8 cellular contexts compared by ENCODE assay signal in the genomic region with DNA sequence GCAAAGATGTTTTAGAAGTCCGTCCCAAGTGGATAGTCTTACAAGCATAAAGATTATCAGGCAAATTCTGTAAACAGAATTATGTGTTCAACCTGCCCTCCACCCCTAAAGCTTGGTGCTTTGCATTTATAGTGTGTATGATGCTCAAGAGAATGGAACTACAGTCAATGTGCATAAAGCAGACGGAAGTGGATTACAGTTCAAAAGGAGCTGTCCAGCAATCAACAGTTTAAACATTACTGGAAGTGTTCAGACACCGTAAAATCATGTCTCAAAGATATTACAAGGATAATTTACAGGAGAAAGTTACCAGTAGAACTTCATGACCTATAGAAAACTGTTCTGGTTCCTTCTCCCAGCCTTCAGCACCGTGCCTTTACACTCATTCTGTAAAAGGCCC. TPM values are rescaled to one million over a fixed set of nuclear protein-coding genes. Genes with fewer than 3 reads are reported as not detected.
DNase-seq lines count a peak whose midpoint lies in the region; ATAC-seq, FAIRE-seq and TF ChIP-seq lines count a peak whose summit lies in the region.

No MANE protein-coding gene starts in this region.

- CTCF ChIA-PET in HepG2 (lab: Yijun Ruan, JAX; ENCODE audit: low intra/inter-chr PET ratio, low total read pairs) (no interaction called here), GM12878 (lab: Yijun Ruan, JAX) (no interaction called here)

- H3K79me2 ChIP-seq in HepG2 (ENCODE audit: insufficient read depth, low read length) = no peaks in the 10 kb centered on the region
- H3K79me2 ChIP-seq in GM12878 (ENCODE audit: control insufficient read depth, insufficient read depth, low read length) = no peaks in the 10 kb centered on the region

- no peak for DNase-seq in HepG2 (ENCODE audit: low spot score)
- DNase-seq in right lobe of liver = no peak
- no peak for DNase-seq in GM12878 (ENCODE audit: low read depth, low spot score)
- peak; percentile 28 for DNase-seq in kidney tubule cell (ENCODE audit: low spot score)
- no peak for DNase-seq in GM13976 (ENCODE audit: low spot score)
- DNase-seq in HAP-1 (ENCODE audit: low spot score in 2 of 2) = no peak
- DNase-seq in NOMO-1 treated with dmso at 0.1 percent for 144 hours (lab: John Stamatoyannopoulos, UW; ENCODE audit: unreplicated experiment) = no peak

- peaks cover 0 to 18% of the 10 kb centered on the region in 2 experiments; a peak in 3 of 5 replicates for H3K27me3 ChIP-seq in HepG2 (ENCODE audit: control insufficient read depth in 1 of 2, insufficient read depth in 2 of 2, low read length in 2 of 2)
- H3K27me3 ChIP-seq in right lobe of liver = no peaks in the 10 kb centered on the region
- no peaks in the 10 kb centered on the region; a peak in 1 of 4 replicates for H3K27me3 ChIP-seq in GM12878 (replicated peaks in 1 of 2; ENCODE audit: control insufficient read depth in 2 of 2, insufficient read depth in 2 of 2, low read length in 1 of 2)
- H3K27me3 ChIP-seq in HAP-1 (ENCODE audit: low read depth) = peaks cover 29% of the 10 kb centered on the region

- TF ChIP-seq CTCF in HepG2 (CRISPR knock-in tag; IDR thresholded peaks at IDR 0.05) (no peak), right lobe of liver (IDR thresholded peaks at IDR 0.05) (no peak), GM12878 (IDR thresholded peaks at IDR 0.05 in 2 of 3, conservative IDR thresholded peaks at IDR 0.05 in 1 of 3; ENCODE audit: control insufficient read depth in 2 of 3, extremely low read depth in 1 of 3, insufficient read depth in 1 of 3, low read depth in 3 of 3, low read length in 3 of 3) (no peak), GM13976 (IDR thresholded peaks at IDR 0.05; ENCODE audit: borderline replicate concordance, control extremely low read depth, extremely low read depth, insufficient read depth, missing control alignments) (no peak)

- no peaks in the 10 kb centered on the region for H4K20me1 ChIP-seq in HepG2 (ENCODE audit: insufficient read depth, low read length)
- no peaks in the 10 kb centered on the region for H4K20me1 ChIP-seq in GM12878 (ENCODE audit: control insufficient read depth, insufficient read depth)

- BruUV-seq in HepG2 (replicated peaks; lab: Mats Ljungman, UMichigan) (no TSS peak), GM12878 (replicated peaks; lab: Mats Ljungman, UMichigan) (no TSS peak)

- TF ChIP-seq POLR2A in HepG2 (IDR thresholded peaks at IDR 0.05; ENCODE audit: insufficient read depth in 1 of 2, low read depth in 2 of 2, low read length in 2 of 2) (no peak), right lobe of liver (IDR thresholded peaks at IDR 0.05) (no peak), GM12878 (IDR thresholded peaks at IDR 0.05; ENCODE audit: low read depth, low read length) (no peak)

- H3K9ac ChIP-seq in HepG2 (ENCODE audit: insufficient read depth, low read depth, low read length) (no peak overlapping the region), GM12878 (ENCODE audit: control insufficient read depth, insufficient read depth, low read length) (no peak overlapping the region)

- RAD21 ChIA-PET in GM12878 (lab: Charles Lee; ENCODE audit: unreplicated experiment) = no interaction called here

- POLR2A ChIA-PET in HepG2 (lab: Yijun Ruan, JAX) = no interaction called here
- POLR2A ChIA-PET in GM12878 (lab: Charles Lee) = no interaction called here

- WGBS in HepG2 (ENCODE audit: low lambda C conversion rate) = 36% methylated on average over 4 of the region's 4 CpGs
- WGBS in right lobe of liver (ENCODE audit: insufficient coverage, low coverage, low lambda C conversion rate, missing lambda C conversion rate) = 60% methylated on average over 4 of the region's 4 CpGs
- 38% methylated on average over 4 of the region's 4 CpGs for WGBS in GM12878 (ENCODE audit: insufficient coverage, insufficient replicate concordance, low lambda C conversion rate, missing lambda C conversion rate)

- H3K4me1 ChIP-seq in HepG2 (ENCODE audit: insufficient read depth, low read length) = no peaks in the 10 kb centered on the region
- H3K4me1 ChIP-seq in right lobe of liver = no peaks in the 10 kb centered on the region
- H3K4me1 ChIP-seq in GM12878 (ENCODE audit: control insufficient read depth, insufficient read depth, low read length) = no peaks in the 10 kb centered on the region
- no peaks in the 10 kb centered on the region for H3K4me1 ChIP-seq in HAP-1

- H3K9me3 ChIP-seq in HepG2 (ENCODE audit: low read length) (no peaks in the 10 kb centered on the region), right lobe of liver (no peaks in the 10 kb centered on the region), GM12878 (replicated peaks; ENCODE audit: control insufficient read depth, insufficient read depth, low read length) (no peaks in the 10 kb centered on the region), HAP-1 (no peaks in the 10 kb centered on the region)

- H3K27ac ChIP-seq in HepG2 (ENCODE audit: extremely low read length, insufficient read depth, low read length) (no peak overlapping the region), right lobe of liver (no peak overlapping the region), GM12878 (ENCODE audit: control insufficient read depth, insufficient read depth) (no peak overlapping the region)

- intact Hi-C loops in HepG2 (cut with micrococcal nuclease; ENCODE audit: unreplicated experiment) = no loop called here
- intact Hi-C loops in right lobe of liver (cut with DNase I) = no loop called here
- intact Hi-C loops in GM12878 (cut with micrococcal nuclease; ENCODE audit: unreplicated experiment) = no loop called here

- SMC1A ChIA-PET in GM12878 (lab: Charles Lee; ENCODE audit: uncharacterized antibody, unreplicated experiment) = interaction anchor here (0.8 kb wide), 1 partner anchor 399 kb away, joined by 3 read pairs; no protein-coding TSS in a partner anchor

- TF ChIP-seq EP300 in HepG2 (IDR thresholded peaks at IDR 0.05; ENCODE audit: low read depth in 2 of 2, low read length in 2 of 2) (no peak), HepG2 (CRISPR knock-in tag; IDR thresholded peaks at IDR 0.05; ENCODE audit: borderline replicate concordance) (no peak), GM12878 (IDR thresholded peaks at IDR 0.05; ENCODE audit: borderline replicate concordance in 1 of 2, control insufficient read depth in 1 of 2, low read depth in 2 of 2, low read length in 2 of 2) (no peak)

- TF ChIP-seq RAD21 in HepG2 (CRISPR knock-in tag; IDR thresholded peaks at IDR 0.05) = no peak
- no peak for TF ChIP-seq RAD21 in GM12878 (IDR thresholded peaks at IDR 0.05; ENCODE audit: insufficient read depth, low read depth, low read length)

- H2AFZ ChIP-seq in HepG2 (ENCODE audit: low read length) (no peak overlapping the region), GM12878 (ENCODE audit: control insufficient read depth, low read depth, low read length) (no peak overlapping the region; the same call in 1 of the 2 replicates)

- H3K4me3 ChIP-seq in HepG2 (replicated peaks in 1 of 3; ENCODE audit: insufficient read depth in 1 of 3, low read depth in 2 of 3, low read length in 3 of 3) = no peak overlapping the region
- peak overlapping the region in 1 of 3 donors; percentile 62 for H3K4me3 ChIP-seq in right lobe of liver
- H3K4me3 ChIP-seq in GM12878 = peak overlapping the region; percentile 94; the same call in 1 of the 2 replicates
- H3K4me3 ChIP-seq in HAP-1 = no peak overlapping the region

- in situ Hi-C loops in HepG2 (cut with HindIII; ENCODE audit: extremely low pct_ligation_motif_present, low pct_unique_long_range_greater_than_20kb) (no loop called here), GM12878 (cut with MboI) (no loop called here), GM13976 (cut with MboI; ENCODE audit: low sequenced_read_pairs, unreplicated experiment) (no loop called here), HAP-1 (cut with MboI; ENCODE audit: low sequenced_read_pairs) (no loop called here)

- FAIRE-seq in HepG2 (lab: Jason Lieb, UNC) (no peak), GM12878 (lab: Jason Lieb, UNC) (no peak)

- no peak overlapping the region for H3K4me2 ChIP-seq in HepG2 (ENCODE audit: low read depth, low read length)
- peak overlapping the region; percentile 80 for H3K4me2 ChIP-seq in GM12878 (ENCODE audit: control insufficient read depth, insufficient read depth)

- ATAC-seq in HepG2 (no peak), right lobe of liver (no peak), GM12878 (peak; percentile 30; the same call in 2 of the 3 replicates), HG03342 (IDR thresholded peaks at IDR 0.05; ENCODE audit: unreplicated experiment) (no peak)

- no peaks in the 10 kb centered on the region for H3K36me3 ChIP-seq in HepG2 (replicated peaks in 1 of 2; ENCODE audit: control insufficient read depth in 1 of 2, insufficient read depth in 2 of 2, low read length in 2 of 2)
- H3K36me3 ChIP-seq in right lobe of liver = no peaks in the 10 kb centered on the region
- no peaks in the 10 kb centered on the region for H3K36me3 ChIP-seq in GM12878 (ENCODE audit: control insufficient read depth in 2 of 2, insufficient read depth in 2 of 2, low read length in 1 of 2)
- no peaks in the 10 kb centered on the region for H3K36me3 ChIP-seq in HAP-1 (replicated peaks)

RNA-seq across cellular contexts. Expression of gene RIC3, which starts 1.0 kb away (rescaled TPM):
- total RNA-seq in HepG2 (2016; rRNA removed; fragmentation: Illumina TruSeq; extraction: Trizol) = not detected in 2 replicates
- not detected in 2 replicates for total RNA-seq in HepG2 (2016; cell fraction: cytosol; rRNA removed; fragmentation: Illumina TruSeq; extraction: Trizol; ENCODE audit: low read depth)
- total RNA-seq in HepG2 (2016; cell fraction: insoluble cytoplasmic fraction; rRNA removed; fragmentation: Illumina TruSeq; extraction: Trizol) = not detected in 2 replicates
- not detected in 2 replicates for total RNA-seq in HepG2 (2016; cell fraction: membrane; rRNA removed; fragmentation: Illumina TruSeq; extraction: Trizol)
- not detected in 2 replicates for total RNA-seq in HepG2 (2016; cell fraction: nucleus; rRNA removed; fragmentation: Illumina TruSeq; extraction: Trizol)
- polyA plus RNA-seq in HepG2 (2011; rRNA removed) = not detected in 2 replicates
- not detected in 2 replicates for polyA plus RNA-seq in HepG2 (2011; cell fraction: cytosol; rRNA removed)
- polyA plus RNA-seq in HepG2 (2011; cell fraction: nucleus; rRNA removed) = not detected in 2 replicates
- not detected in 2 replicates for polyA plus RNA-seq in HepG2 (2012)
- not detected in 2 replicates for polyA plus RNA-seq in HepG2 (2016; cell fraction: cytosol; fragmentation: Illumina TruSeq; extraction: Trizol; ENCODE audit: low read depth)
- polyA plus RNA-seq in HepG2 (2016; cell fraction: insoluble cytoplasmic fraction; fragmentation: Illumina TruSeq; extraction: Trizol; ENCODE audit: low read depth) = not detected in 2 replicates
- polyA plus RNA-seq in HepG2 (2016; cell fraction: membrane; fragmentation: Illumina TruSeq; extraction: Trizol; ENCODE audit: low read depth) = not detected in 2 replicates
- polyA plus RNA-seq in HepG2 (2016; cell fraction: nucleus; fragmentation: Illumina TruSeq; extraction: Trizol; ENCODE audit: insufficient read depth, low read depth) = 0.40 TPM in 1 of 2 replicates, not detected in the other
- not detected in 2 replicates for polyA minus RNA-seq in HepG2 (2011; rRNA and poly(A)+ RNA removed; ENCODE audit: low replicate concordance)
- not detected in 2 replicates for polyA minus RNA-seq in HepG2 (2011; cell fraction: cytosol; rRNA and poly(A)+ RNA removed)
- polyA minus RNA-seq in HepG2 (2011; cell fraction: nucleus; rRNA and poly(A)+ RNA removed) = not detected in 2 replicates
- total RNA-seq in right lobe of liver = 1 to 10 TPM; 1.4 to 7.3 (median 3.6) TPM
- total RNA-seq in GM12878 (2013; cell fraction: nucleolus; rRNA removed) = 48.5 and 51.5 TPM in 2 replicates
- 1.9 and 2.0 TPM in 2 replicates for total RNA-seq in GM12878 (2014; rRNA removed)
- 2.3 and 2.8 TPM in 2 replicates for total RNA-seq in GM12878 (2014; rRNA removed; fragmentation: Illumina TruSeq; extraction: Trizol)
- 2.1 and 2.9 TPM in 2 replicates for total RNA-seq in GM12878 (2021)
- polyA plus RNA-seq in GM12878 (2011; ENCODE audit: low read depth) = 2.9 TPM
- polyA plus RNA-seq in GM12878 (2011; rRNA removed) = 8.9 and 13.0 TPM in 2 replicates
- 2.9 and 4.0 TPM in 2 replicates for polyA plus RNA-seq in GM12878 (2011; cell fraction: cytosol; rRNA removed)
- 32.9 and 33.1 TPM in 2 replicates for polyA plus RNA-seq in GM12878 (2011; cell fraction: nucleus; rRNA removed)
- polyA plus RNA-seq in GM12878 (2012) = 2.6 and 3.7 TPM in 2 replicates
- 3.2 and 4.7 TPM in 2 replicates for polyA plus RNA-seq in GM12878 (2014; fragmentation: Illumina TruSeq; extraction: Trizol)
- polyA plus RNA-seq in GM12878 (2014; fragmentation: Nextera tagmentation; extraction: Ambion mirVana) = 1 to 10 TPM in 1 of 2 experiments, under 1 TPM in 1; 0.90 to 1.3 TPM
- polyA plus RNA-seq in GM12878 (2014; rRNA removed) = 4.1 and 4.2 TPM in 2 replicates
- 1 to 10 TPM; 1.4 to 1.9 TPM for polyA plus RNA-seq in GM12878 (2016; fragmentation: Nextera tagmentation; extraction: Ambion mirVana)
- polyA minus RNA-seq in GM12878 (2011; rRNA and poly(A)+ RNA removed) = 3.8 and 5.6 TPM in 2 replicates
- 1.8 TPM in 1 of 2 replicates, not detected in the other for polyA minus RNA-seq in GM12878 (2011; cell fraction: cytosol; rRNA and poly(A)+ RNA removed)
- 12.5 and 17.4 TPM in 2 replicates for polyA minus RNA-seq in GM12878 (2011; cell fraction: nucleus; rRNA and poly(A)+ RNA removed)

Comparison
In these comparisons a context has a peak if more than half of its experiments do, and no peak if none do; other contexts are left out.
1. Of the 75 proteins assayed by ChIP-seq in both HepG2 and GM12878: peak only in HepG2: none; only in GM12878: none; in both: REST; in neither: 74.